Comparison of ENCODE assay signal across 1 cellular context in the genomic region with DNA sequence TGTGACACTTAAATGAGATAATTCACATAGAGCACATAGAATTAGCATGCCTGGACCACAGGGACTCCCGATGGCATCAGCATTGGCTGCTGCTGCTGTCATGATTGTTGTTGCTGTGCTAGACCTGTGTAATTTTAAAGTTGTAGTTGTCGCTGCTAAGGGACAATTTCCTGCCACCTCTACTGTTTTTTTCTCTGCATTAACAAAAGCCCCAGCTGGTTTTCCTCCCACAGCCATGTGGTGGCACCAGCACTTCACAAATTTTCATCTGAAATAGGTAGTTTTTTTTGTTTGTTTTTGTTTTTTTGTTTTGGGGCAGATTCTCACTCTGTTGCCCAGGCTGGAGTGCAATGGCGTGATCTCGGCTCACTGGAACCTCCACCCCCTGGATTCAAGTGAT.
TF ChIP-seq lines count a peak whose summit lies in the region.

No MANE protein-coding gene starts in this region.

TF ChIP-seq in endothelial cell of umbilical vein, 7 proteins besides CTCF, POLR2A, EP300 and RAD21 (continued from another document):
- TF ChIP-seq MYC (IDR thresholded peaks at IDR 0.05; ENCODE audit: low read depth, low read length) (no peak), POLR2AphosphoS5 (IDR thresholded peaks at IDR 0.05; ENCODE audit: insufficient read depth, low read depth, low read length) (no peak), GATA2 (IDR thresholded peaks at IDR 0.05; ENCODE audit: insufficient read depth, insufficient read length, low read depth, low read length) (no peak)
